ENCODE assay signal across 1 cellular context in genomic region chr19:3899531-3900294, GRCh38.
TF ChIP-seq lines count a peak whose summit lies in the region.

No MANE protein-coding gene starts in this region.

TF ChIP-seq in A549, 52 proteins besides CTCF, POLR2A, EP300 and RAD21:
- TF ChIP-seq, protein P1, sequence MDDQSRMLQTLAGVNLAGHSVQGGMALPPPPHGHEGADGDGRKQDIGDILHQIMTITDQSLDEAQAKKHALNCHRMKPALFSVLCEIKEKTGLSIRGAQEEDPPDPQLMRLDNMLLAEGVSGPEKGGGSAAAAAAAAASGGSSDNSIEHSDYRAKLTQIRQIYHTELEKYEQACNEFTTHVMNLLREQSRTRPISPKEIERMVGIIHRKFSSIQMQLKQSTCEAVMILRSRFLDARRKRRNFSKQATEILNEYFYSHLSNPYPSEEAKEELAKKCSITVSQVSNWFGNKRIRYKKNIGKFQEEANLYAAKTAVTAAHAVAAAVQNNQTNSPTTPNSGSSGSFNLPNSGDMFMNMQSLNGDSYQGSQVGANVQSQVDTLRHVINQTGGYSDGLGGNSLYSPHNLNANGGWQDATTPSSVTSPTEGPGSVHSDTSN (IDR thresholded peaks at IDR 0.05): no peak
- TF ChIP-seq, protein P2, sequence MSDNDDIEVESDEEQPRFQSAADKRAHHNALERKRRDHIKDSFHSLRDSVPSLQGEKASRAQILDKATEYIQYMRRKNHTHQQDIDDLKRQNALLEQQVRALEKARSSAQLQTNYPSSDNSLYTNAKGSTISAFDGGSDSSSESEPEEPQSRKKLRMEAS (IDR thresholded peaks at IDR 0.05): no peak
- TF ChIP-seq FOSL2 (IDR thresholded peaks at IDR 0.05) (no peak), FOSL2 (CRISPR knock-in tag; IDR thresholded peaks at IDR 0.05) (no peak), ZC3H11A (IDR thresholded peaks at IDR 0.05) (no peak), MAZ (IDR thresholded peaks at IDR 0.05; ENCODE audit: borderline replicate concordance, low read depth, low read length) (no peak), JUN (IDR thresholded peaks at IDR 0.05) (no peak), HES2 (IDR thresholded peaks at IDR 0.05) (no peak)
- TF ChIP-seq, protein P3, sequence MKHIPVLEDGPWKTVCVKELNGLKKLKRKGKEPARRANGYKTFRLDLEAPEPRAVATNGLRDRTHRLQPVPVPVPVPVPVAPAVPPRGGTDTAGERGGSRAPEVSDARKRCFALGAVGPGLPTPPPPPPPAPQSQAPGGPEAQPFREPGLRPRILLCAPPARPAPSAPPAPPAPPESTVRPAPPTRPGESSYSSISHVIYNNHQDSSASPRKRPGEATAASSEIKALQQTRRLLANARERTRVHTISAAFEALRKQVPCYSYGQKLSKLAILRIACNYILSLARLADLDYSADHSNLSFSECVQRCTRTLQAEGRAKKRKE (CRISPR knock-in tag; IDR thresholded peaks at IDR 0.05; ENCODE audit: low read depth): no peak
